In genomic region chr15:72203507-72203837, GRCh38 we compare ENCODE assay signal across 1 cellular context.
TF ChIP-seq lines count a peak whose summit lies in the region.

No MANE protein-coding gene starts in this region.

TF ChIP-seq in HepG2, 621 proteins besides CTCF, POLR2A, EP300 and RAD21 (continued from another document):
- peak; percentile 13; the same call in 1 of the 2 replicates for TF ChIP-seq ZNF687 (CRISPR knock-in tag; IDR thresholded peaks at IDR 0.05)
- peak; percentile 2 for TF ChIP-seq RBM22 (optimal IDR thresholded peaks at IDR 0.05; ENCODE audit: low read length)
